Comparison of ENCODE assay signal across 8 cellular contexts in genomic region chr10:114703377-114704125, GRCh38. TPM values are rescaled to one million over a fixed set of nuclear protein-coding genes. Genes with fewer than 3 reads are reported as not detected.
DNase-seq lines count a peak whose midpoint lies in the region; ATAC-seq and TF ChIP-seq lines count a peak whose summit lies in the region.

No MANE protein-coding gene starts in this region.

- no peaks in the 10 kb centered on the region for H3K36me3 Mint-ChIP-seq in Calu3 (ENCODE audit: insufficient read depth, unreplicated experiment)

- peak; percentile 55 for TF ChIP-seq CTCF in Calu3 (IDR thresholded peaks at IDR 0.05; ENCODE audit: unreplicated experiment)
- peak; percentile 68 for TF ChIP-seq CTCF in astrocyte of the spinal cord (IDR thresholded peaks at IDR 0.05; ENCODE audit: low read depth, low read length)
- TF ChIP-seq CTCF in left lung (IDR thresholded peaks at IDR 0.05) = peak; percentile 19 to 65

- CTCF ChIA-PET in Calu3 (lab: Charles Lee) = interaction anchor here (0.6 to 1.0 kb wide), 4 partner anchors 81 to 155 kb away, joined by 3 to 4 read pairs (median 4); no protein-coding TSS in a partner anchor

- H3K27me3 Mint-ChIP-seq in Calu3 (ENCODE audit: unreplicated experiment) = no peaks in the 10 kb centered on the region

- BruUV-seq in Calu3 (replicated peaks; lab: Mats Ljungman, UMichigan) = no TSS peak

- ATAC-seq in left lung = peak; percentile 82
- no peak for ATAC-seq in aorta (ENCODE audit: low FRiP score)

- H3K27ac ChIP-seq in left lung (no peak overlapping the region), aorta (ENCODE audit: low read depth in 1 of 2, low read length in 2 of 2) (no peak overlapping the region)

- H3K9me3 Mint-ChIP-seq in Calu3 (ENCODE audit: low read depth, unreplicated experiment) = no peaks in the 10 kb centered on the region

- in situ Hi-C loops in astrocyte of the spinal cord (cut with HindIII; ENCODE audit: low sequenced_read_pairs) = no loop called here

- peaks cover 6% of the 10 kb centered on the region for H3K4me1 Mint-ChIP-seq in Calu3 (ENCODE audit: low read depth, unreplicated experiment)

- no peak overlapping the region for H3K4me3 Mint-ChIP-seq in Calu3 (ENCODE audit: low read depth, unreplicated experiment)

- no peak overlapping the region for H3K27ac Mint-ChIP-seq in Calu3 (ENCODE audit: unreplicated experiment)

- DNase-seq in Calu3 (no peak), HT1080 (ENCODE audit: low read depth) (peak; percentile 40), astrocyte of the spinal cord (ENCODE audit: low read depth, low spot score) (peak; percentile 43), left lung (no peak), NCI-H2081 treated with DMSO at 0.1 percent for 48 hours (lab: John Stamatoyannopoulos, UW) (no peak), aorta (no peak), COR-L47 (lab: John Stamatoyannopoulos, UW) (no peak)
- DNase-seq in effector CD4-positive, alpha-beta T cell = no peak

- H3K9me3 ChIP-seq in left lung (no peaks in the 10 kb centered on the region), aorta (ENCODE audit: control insufficient read depth, low read length) (no peaks in the 10 kb centered on the region)

- H3K4me3 ChIP-seq in astrocyte of the spinal cord (ENCODE audit: low read depth, low read length) (no peak overlapping the region), left lung (no peak overlapping the region), aorta (ENCODE audit: low read length in 2 of 2) (no peak overlapping the region)

- H3K27me3 ChIP-seq in left lung (no peaks in the 10 kb centered on the region), aorta (ENCODE audit: control insufficient read depth in 1 of 2, insufficient read depth in 2 of 2, low read length in 1 of 2) (no peaks in the 10 kb centered on the region)

- intact Hi-C loops in Calu3 (cut with micrococcal nuclease; ENCODE audit: unreplicated experiment) (loop anchor here (1.0 to 10.0 kb wide), 3 partner anchors 153 to 399 kb away; no protein-coding TSS in a partner anchor), left lung (cut with DNase I) (loop anchor here in 1 of 2 donors (5.0 kb wide), 1 partner anchor 151 kb away; no protein-coding TSS in a partner anchor), aorta (cut with DNase I) (loop anchor here (2.0 to 10.0 kb wide), 2 partner anchors 153 to 229 kb away; no protein-coding TSS in a partner anchor)

- WGBS in aorta, 2 donors = 40% methylated on average over 6 of the region's 6 CpGs

- H3K36me3 ChIP-seq in left lung (no peaks in the 10 kb centered on the region), aorta (ENCODE audit: control insufficient read depth in 1 of 2, insufficient read depth in 2 of 2, low read length in 1 of 2) (no peaks in the 10 kb centered on the region)

- H3K4me1 ChIP-seq in left lung (no peaks in the 10 kb centered on the region), aorta (ENCODE audit: control insufficient read depth in 1 of 2, insufficient read depth in 2 of 2, low read length in 2 of 2) (no peaks in the 10 kb centered on the region)

RNA-seq across cellular contexts. Expression of gene ABLIM1, which starts 45.5 kb away (rescaled TPM):
- total RNA-seq in Calu3 (2022) (81.1 and 89.4 TPM in 2 replicates), left lung (100 to 1,000 TPM in 1 of 2 donors, 10 to 100 TPM in 1; 80.5 to 195 TPM), aorta (100 to 1,000 TPM in 1 of 2 donors, 10 to 100 TPM in 1; 55.8 to 117 TPM)
- 0.10 and 1.3 TPM in 2 replicates for total RNA-seq in HT1080 (2014; rRNA removed; shearing (Covaris generic))
- polyA plus RNA-seq in HT1080 (2015; cell fraction: cytosol; rRNA removed) = 0.06 and 0.24 TPM in 2 replicates
- polyA plus RNA-seq in HT1080 (2015; cell fraction: nucleus; rRNA removed) = 0.03 and 0.06 TPM in 2 replicates
- 10 to 100 TPM; 13.6 to 14.5 TPM for polyA plus RNA-seq in aorta

Comparison
In these comparisons a context has a peak if more than half of its experiments do, and no peak if none do; other contexts are left out.
1. DNase-seq: peak in HT1080 (single experiment) and astrocyte of the spinal cord (single experiment); none in Calu3 (single experiment), left lung (0 of 2), effector CD4-positive, alpha-beta T cell (single experiment), NCI-H2081 treated with DMSO at 0.1 percent for 48 hours (single experiment), aorta (0 of 2) and COR-L47 (single experiment).
2. RNA of gene ABLIM1, which starts 45.5 kb away (total RNA-seq): 80.5 to 195 TPM in left lung, 55.8 to 117 TPM in aorta and 81.1 to 89.4 TPM in Calu3; 0.10 to 1.3 TPM in HT1080; every median in the first group is over 10 times any median in the second.
3. Peak in every context shown above with its lines, with median percentiles within 50 percentile points of each other: CTCF ChIP-seq.